Comparison of ENCODE assay signal across 10 cellular contexts in genomic region chr21:36964832-36965719, GRCh38. TPM values are rescaled to one million over a fixed set of nuclear protein-coding genes. Genes with fewer than 3 reads are reported as not detected.
DNase-seq lines count a peak whose midpoint lies in the region; ATAC-seq, FAIRE-seq and TF ChIP-seq lines count a peak whose summit lies in the region.
"Had no signal": no experiment of that assay in that cellular context is flagged by ENCODE, and none has a peak within 500 bp of the region (broad histone marks: within the 10 kb centered on the region; RNA-seq: fewer than 3 reads in every experiment).

No MANE protein-coding gene starts in this region.

- H2AFZ ChIP-seq in mesenchymal stem cell (ENCODE audit: low read depth, low read length): no peak overlapping the region

- H3K14ac ChIP-seq in mesenchymal stem cell (ENCODE audit: low read length in 2 of 2): no peak overlapping the region

- FAIRE-seq in H54 (lab: Jason Lieb, UNC) (no peak), small intestine (lab: Jason Lieb, UNC) (no peak)

- no peak overlapping the region for H2BK5ac ChIP-seq in mesenchymal stem cell (ENCODE audit: low read depth, low read length, poor library complexity, severe bottlenecking)

- H3K9me3 Mint-ChIP-seq in CD4-positive, CD25-positive, alpha-beta regulatory T cell: peaks cover 0 to 2% (median 0%) of the 10 kb centered on the region in 7 donors
- no peaks in the 10 kb centered on the region for H3K9me3 Mint-ChIP-seq in activated naive CD8-positive, alpha-beta T cell treated with anti-CD3 and anti-CD28 coated beads for 36 hours

- no peak for TF ChIP-seq POLR2A in H54 (IDR thresholded peaks at IDR 0.05; ENCODE audit: low read depth, low read length)

- H2BK15ac ChIP-seq in mesenchymal stem cell (ENCODE audit: low read depth, poor library complexity, severe bottlenecking): no peak overlapping the region

- H3K4me3 Mint-ChIP-seq in CD4-positive, CD25-positive, alpha-beta regulatory T cell: peak overlapping the region; percentile 87 to 90 (median 88)
- peak overlapping the region; percentile 90 for H3K4me3 Mint-ChIP-seq in activated naive CD8-positive, alpha-beta T cell treated with anti-CD3 and anti-CD28 coated beads for 36 hours

- ATAC-seq in CD4-positive, CD25-positive, alpha-beta regulatory T cell (ENCODE audit: low read depth in 2 of 2): no peak

- H3K27me3 Mint-ChIP-seq in CD4-positive, CD25-positive, alpha-beta regulatory T cell: no peaks in the 10 kb centered on the region
- H3K27me3 Mint-ChIP-seq in activated naive CD8-positive, alpha-beta T cell treated with anti-CD3 and anti-CD28 coated beads for 36 hours: no peaks in the 10 kb centered on the region

- no peaks in the 10 kb centered on the region for H3K9me3 ChIP-seq in CD4-positive, CD25-positive, alpha-beta regulatory T cell (ENCODE audit: control insufficient read depth in 2 of 2, low read length in 2 of 2)
- H3K9me3 ChIP-seq in mesenchymal stem cell (ENCODE audit: control insufficient read depth, low read length) (no peaks in the 10 kb centered on the region), small intestine (ENCODE audit: control insufficient read depth, low read depth) (no peaks in the 10 kb centered on the region)
- H3K9me3 ChIP-seq: right atrium auricular region had no signal

- H4K8ac ChIP-seq in mesenchymal stem cell (ENCODE audit: low read length): no peak overlapping the region

- no peak for DNase-seq in CD4-positive, CD25-positive, alpha-beta regulatory T cell
- no peak for DNase-seq in Jurkat, Clone E6-1 (ENCODE audit: low read depth, low spot score)
- DNase-seq in activated naive CD8-positive, alpha-beta T cell treated with anti-CD3 and anti-CD28 coated beads for 36 hours: no peak
- DNase-seq in mesenchymal stem cell: no peak
- DNase-seq in H54 (ENCODE audit: insufficient read length, low spot score): no peak
- no peak for DNase-seq in middle frontal gyrus (ENCODE audit: extremely low spot score, low spot score)
- DNase-seq in small intestine: no peak
- no peak for DNase-seq in activated CD8-positive, alpha-beta memory T cell treated with anti-CD3 and anti-CD28 coated beads, Interleukin-2, amount 50 U/mL, for 4 hours

- no peaks in the 10 kb centered on the region for H3K27me3 ChIP-seq in CD4-positive, CD25-positive, alpha-beta regulatory T cell (ENCODE audit: control insufficient read depth, insufficient read depth, low read length)
- H3K27me3 ChIP-seq in mesenchymal stem cell (ENCODE audit: control insufficient read depth in 1 of 2, insufficient read depth in 1 of 2, low read length in 2 of 2): no peaks in the 10 kb centered on the region
- H3K27me3 ChIP-seq in small intestine (ENCODE audit: control insufficient read depth in 2 of 2, insufficient read depth in 2 of 2, low read length in 2 of 2): no peaks in the 10 kb centered on the region
- H3K27me3 ChIP-seq: right atrium auricular region had no signal

- H4K91ac ChIP-seq in mesenchymal stem cell (ENCODE audit: low read length): no peak overlapping the region

- H2AK5ac ChIP-seq in mesenchymal stem cell (ENCODE audit: low read length, severe bottlenecking): no peak overlapping the region

- peak overlapping the region; percentile 41 for H3K4me3 ChIP-seq in CD4-positive, CD25-positive, alpha-beta regulatory T cell (ENCODE audit: low read depth, low read length)
- peak overlapping the region; percentile 76 for H3K4me3 ChIP-seq in Jurkat, Clone E6-1 (ENCODE audit: low read length)
- H3K4me3 ChIP-seq in mesenchymal stem cell (ENCODE audit: insufficient read depth in 1 of 2, low read depth in 1 of 2, low read length in 2 of 2) (peak overlapping the region in 1 of 2 experiments; percentile 83), small intestine (ENCODE audit: low read depth in 1 of 2, low read length in 2 of 2) (no peak overlapping the region)

- H3K36me3 ChIP-seq in CD4-positive, CD25-positive, alpha-beta regulatory T cell (ENCODE audit: control insufficient read depth, insufficient read depth, low read length): peaks cover 7% of the 10 kb centered on the region
- H3K36me3 ChIP-seq in mesenchymal stem cell (ENCODE audit: control insufficient read depth in 1 of 2, insufficient read depth in 2 of 2, low read depth in 1 of 2, low read length in 2 of 2) (peaks cover 4 to 13% of the 10 kb centered on the region in 2 experiments), small intestine (ENCODE audit: control insufficient read depth in 2 of 2, insufficient read depth in 2 of 2, low read length in 2 of 2) (no peaks in the 10 kb centered on the region)
- H3K36me3 ChIP-seq: right atrium auricular region had no signal

- H3K18ac ChIP-seq in mesenchymal stem cell (ENCODE audit: low read depth in 1 of 2, low read length in 2 of 2): no peak overlapping the region

- no peak overlapping the region for H3K4me2 ChIP-seq in mesenchymal stem cell (ENCODE audit: low read length, poor library complexity, severe bottlenecking)

- H3K4me1 ChIP-seq in CD4-positive, CD25-positive, alpha-beta regulatory T cell (ENCODE audit: control insufficient read depth, insufficient read depth, low read length, poor library complexity, severe bottlenecking): peaks cover 17% of the 10 kb centered on the region
- H3K4me1 ChIP-seq in mesenchymal stem cell (ENCODE audit: control insufficient read depth, insufficient read depth, low read depth, low read length) (peaks cover 5% of the 10 kb centered on the region), small intestine (ENCODE audit: control insufficient read depth in 2 of 2, insufficient read depth in 1 of 2, low read depth in 1 of 2, low read length in 1 of 2) (no peaks in the 10 kb centered on the region)

- peak overlapping the region; percentile 91 for H3K9ac ChIP-seq in mesenchymal stem cell (ENCODE audit: low read length)

- no peak overlapping the region for H3K27ac ChIP-seq in CD4-positive, CD25-positive, alpha-beta regulatory T cell (ENCODE audit: insufficient read depth, low read length, poor library complexity, severe bottlenecking)
- H3K27ac ChIP-seq in mesenchymal stem cell (ENCODE audit: low read length, poor library complexity, severe bottlenecking): no peak overlapping the region
- H3K27ac ChIP-seq in small intestine (ENCODE audit: low read depth in 1 of 2, low read length in 1 of 2): no peak overlapping the region

- H3K4ac ChIP-seq in mesenchymal stem cell (ENCODE audit: low read depth in 1 of 2, low read length in 2 of 2): no peak overlapping the region

- H3K27ac Mint-ChIP-seq in CD4-positive, CD25-positive, alpha-beta regulatory T cell: peak overlapping the region; percentile 85 to 96 (median 90)
- H3K27ac Mint-ChIP-seq in activated naive CD8-positive, alpha-beta T cell treated with anti-CD3 and anti-CD28 coated beads for 36 hours: peak overlapping the region; percentile 96

- peaks cover 16% of the 10 kb centered on the region for H3K79me1 ChIP-seq in mesenchymal stem cell (replicated peaks; ENCODE audit: low read length, poor library complexity, severe bottlenecking)

- H2BK120ac ChIP-seq in mesenchymal stem cell (ENCODE audit: low read depth, low read length): no peak overlapping the region

- H3K4me1 Mint-ChIP-seq in CD4-positive, CD25-positive, alpha-beta regulatory T cell: peaks cover 5 to 20% (median 10%) of the 10 kb centered on the region in 4 donors
- H3K4me1 Mint-ChIP-seq in activated naive CD8-positive, alpha-beta T cell treated with anti-CD3 and anti-CD28 coated beads for 36 hours: peaks cover 18% of the 10 kb centered on the region

- H3K23ac ChIP-seq in mesenchymal stem cell (ENCODE audit: low read length in 2 of 2): no peak overlapping the region

- H3K36me3 Mint-ChIP-seq in CD4-positive, CD25-positive, alpha-beta regulatory T cell: peaks cover 12% of the 10 kb centered on the region
- H3K36me3 Mint-ChIP-seq in activated naive CD8-positive, alpha-beta T cell treated with anti-CD3 and anti-CD28 coated beads for 36 hours: peaks cover 18% of the 10 kb centered on the region

- no peak overlapping the region for H2BK12ac ChIP-seq in mesenchymal stem cell (ENCODE audit: low read length in 2 of 2)

- 86% methylated on average over 7 of the region's 8 CpGs for WGBS in mesenchymal stem cell
- 73 to 86% (median 75%) methylated on average over 8 of the region's 8 CpGs for WGBS in small intestine, 3 donors

RNA-seq across cellular contexts. Expression of gene HLCS, which starts 1.4 kb away (rescaled TPM):
- total RNA-seq in CD4-positive, CD25-positive, alpha-beta regulatory T cell: 13.6 TPM
- polyA plus RNA-seq in CD4-positive, CD25-positive, alpha-beta regulatory T cell: 10 to 100 TPM in 3 of 4 donors, 1 to 10 TPM in 1; 5.2 to 11.9 (median 10.6) TPM
- polyA plus RNA-seq in Jurkat, Clone E6-1 (2012; ENCODE audit: insufficient read depth, insufficient read length): 13.7 TPM
- total RNA-seq in activated naive CD8-positive, alpha-beta T cell treated with anti-CD3 and anti-CD28 coated beads for 36 hours: 10 to 100 TPM; 12.2 to 13.7 TPM
- 12.3 TPM for polyA plus RNA-seq in mesenchymal stem cell (2013, experiment 1 of 2)
- polyA plus RNA-seq in mesenchymal stem cell (2013, experiment 2 of 2): 12.5 TPM
- polyA plus RNA-seq in small intestine: 1 to 10 TPM; 2.7 to 6.8 (median 2.9) TPM

RNA-seq across cellular contexts. Expression of gene RIPPLY3, which starts 41.4 kb away (rescaled TPM):
- total RNA-seq in CD4-positive, CD25-positive, alpha-beta regulatory T cell: not detected
- not detected for polyA plus RNA-seq in CD4-positive, CD25-positive, alpha-beta regulatory T cell
- polyA plus RNA-seq in Jurkat, Clone E6-1 (2012; ENCODE audit: insufficient read depth, insufficient read length): not detected
- under 1 TPM in 1 of 2 experiments, not detected in 1; 0.10 TPM for total RNA-seq in activated naive CD8-positive, alpha-beta T cell treated with anti-CD3 and anti-CD28 coated beads for 36 hours
- 0.03 TPM for polyA plus RNA-seq in mesenchymal stem cell (2013, experiment 1 of 2)
- 0.05 TPM for polyA plus RNA-seq in mesenchymal stem cell (2013, experiment 2 of 2)
- polyA plus RNA-seq in small intestine: under 1 TPM in 1 of 3 donors, not detected in 2; 0.07 TPM
- total RNA-seq: LHCN-M2, right atrium auricular region had no signal

Comparison
In these comparisons a context has a peak if more than half of its experiments do, and no peak if none do; other contexts are left out.
1. H3K4me3 ChIP-seq: peak in CD4-positive, CD25-positive, alpha-beta regulatory T cell (single experiment) and Jurkat, Clone E6-1 (single experiment); none in small intestine (0 of 2).